Comparison of ENCODE assay signal across 8 cellular contexts in the genomic region with DNA sequence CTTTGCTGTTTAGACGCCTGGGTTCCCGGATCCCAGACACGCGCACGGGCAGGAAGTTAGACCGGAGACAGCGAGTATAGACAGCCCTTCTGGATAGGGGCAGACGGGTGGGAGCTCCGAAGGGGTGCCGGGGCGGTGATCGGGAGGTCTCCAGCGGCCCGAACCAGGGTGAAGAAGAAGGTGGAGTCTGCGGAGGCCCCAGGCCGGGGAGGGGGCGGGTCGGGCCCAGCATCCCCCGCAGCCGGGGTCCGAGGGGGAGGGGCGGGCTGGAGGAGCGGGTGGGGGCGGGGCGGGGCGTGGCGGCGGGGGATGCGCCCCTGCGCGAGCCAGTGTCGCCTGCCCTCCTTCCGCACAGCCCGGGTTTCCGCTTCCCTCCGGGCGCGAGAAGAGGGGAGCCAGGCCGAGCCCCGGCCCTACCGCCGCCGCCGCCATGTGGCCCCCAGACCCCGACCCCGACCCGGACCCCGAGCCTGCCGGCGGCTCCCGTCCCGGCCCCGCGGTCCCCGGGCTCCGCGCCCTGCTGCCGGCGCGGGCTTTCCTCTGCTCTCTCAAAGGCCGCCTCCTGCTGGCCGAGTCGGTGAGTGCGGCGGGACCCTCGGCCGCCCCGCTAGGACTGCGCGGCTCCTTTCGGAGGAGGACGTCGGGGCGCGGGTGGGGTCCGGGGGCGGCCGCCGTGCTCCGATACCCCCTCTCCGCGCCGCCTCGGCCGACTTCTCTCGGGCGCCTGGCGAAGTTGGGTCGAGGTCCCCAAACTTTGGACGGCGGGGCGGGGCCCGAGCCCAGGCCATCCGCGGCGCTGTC. TPM values are rescaled to one million over a fixed set of nuclear protein-coding genes. Genes with fewer than 3 reads are reported as not detected.
DNase-seq lines count a peak whose midpoint lies in the region; ATAC-seq and TF ChIP-seq lines count a peak whose summit lies in the region.

A gene with protein sequence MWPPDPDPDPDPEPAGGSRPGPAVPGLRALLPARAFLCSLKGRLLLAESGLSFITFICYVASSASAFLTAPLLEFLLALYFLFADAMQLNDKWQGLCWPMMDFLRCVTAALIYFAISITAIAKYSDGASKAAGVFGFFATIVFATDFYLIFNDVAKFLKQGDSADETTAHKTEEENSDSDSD (plus strand): TSS at position 329 of the 801 bp plus-strand sequence. CDS start 102 bp downstream, at position 431.

- H3K27me3 Mint-ChIP-seq in endothelial cell (ENCODE audit: unreplicated experiment), result peaks cover 14% of the 10 kb centered on the region

- peaks cover 10% of the 10 kb centered on the region for H3K36me3 Mint-ChIP-seq in endothelial cell (ENCODE audit: low read depth, unreplicated experiment)

- H3K4me1 Mint-ChIP-seq in endothelial cell (ENCODE audit: unreplicated experiment), result peaks cover 38% of the 10 kb centered on the region

- DNase-seq in DMS 273 (lab: John Stamatoyannopoulos, UW; ENCODE audit: unreplicated experiment) (peak; percentile 85), DMS 273 treated with DMSO at 0.1 percent for 48 hours (lab: John Stamatoyannopoulos, UW) (no peak), NCI-H69 (lab: John Stamatoyannopoulos, UW) (peak; percentile 72), endothelial cell (ENCODE audit: low spot score) (peak; percentile 81), mucosa of gallbladder (ENCODE audit: low spot score) (peak; percentile 61)
- peak; percentile 36 to 38 for DNase-seq in activated CD8-positive, alpha-beta memory T cell treated with anti-CD3 and anti-CD28 coated beads for 4 hours (ENCODE audit: low read depth in 2 of 2)
- DNase-seq in stimulated activated CD8-positive, alpha-beta memory T cell treated with anti-CD3 and anti-CD28 coated beads, Interleukin-7, amount 100 ng/mL, for 24 hours (ENCODE audit: low read depth), result peak; percentile 53

- no peaks in the 10 kb centered on the region for H3K9me3 Mint-ChIP-seq in endothelial cell (ENCODE audit: unreplicated experiment)

- peak within 1 kb of the TSS; percentile 84 for H3K27ac Mint-ChIP-seq in endothelial cell (ENCODE audit: unreplicated experiment)

- peak; percentile 50 for ATAC-seq in HG02870 (IDR thresholded peaks at IDR 0.05; ENCODE audit: unreplicated experiment)

- TF ChIP-seq CTCF in endothelial cell (IDR thresholded peaks at IDR 0.05; ENCODE audit: unreplicated experiment), result peak; percentile 94

- H3K4me3 Mint-ChIP-seq in endothelial cell (ENCODE audit: unreplicated experiment), result peak within 1 kb of the TSS; percentile 93

RNA-seq across cellular contexts. Expression of the gene that starts here (rescaled TPM):
- total RNA-seq in endothelial cell (ENCODE audit: unreplicated experiment), result 268 TPM
- total RNA-seq in mucosa of gallbladder, result 19.2 TPM

Comparison
In these comparisons a context has a peak if more than half of its experiments do, and no peak if none do; other contexts are left out.
1. RNA of the gene that starts here (total RNA-seq): 268 TPM in endothelial cell (single experiment); 19.2 TPM in mucosa of gallbladder (single experiment); every median in the first group is over 10 times any median in the second.